ENCODE assay signal across 27 cellular contexts in the genomic region with DNA sequence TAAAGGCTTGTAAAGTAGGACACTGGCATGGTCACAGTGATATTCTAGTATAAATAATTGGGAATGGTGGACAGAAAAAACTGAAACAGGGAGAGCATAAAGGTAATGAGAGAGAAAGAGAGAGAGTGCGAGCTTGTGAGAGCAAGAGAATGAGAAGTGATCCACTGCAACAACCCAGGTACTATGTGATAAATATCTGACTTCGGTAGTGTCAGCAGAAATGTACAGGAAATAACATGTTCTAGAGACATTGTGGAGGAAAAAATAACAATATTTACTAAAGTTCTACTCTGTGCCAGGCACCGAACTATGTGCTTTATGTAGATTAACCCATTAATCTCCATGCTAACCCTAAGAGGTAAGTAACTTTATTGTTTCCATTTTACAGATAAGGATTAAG.
"Had no signal": no experiment of that assay in that cellular context is flagged by ENCODE, and none has a peak within 500 bp of the region (broad histone marks: within the 10 kb centered on the region; RNA-seq: fewer than 3 reads in every experiment).

No MANE protein-coding gene starts in this region.

- H3K36me3 Mint-ChIP-seq: brain, natural killer cell, neural progenitor cell had no signal

- H3K9me3 ChIP-seq: ascending aorta, colonic mucosa, left ventricle myocardium inferior, tibial nerve had no signal

- H3K27ac Mint-ChIP-seq: activated naive CD8-positive, alpha-beta T cell treated with anti-CD3 and anti-CD28 coated beads, Interleukin-2, amount 10 ng/mL, durations not matched to agents 7 days and 5 days; brain; natural killer cell; neural progenitor cell had no signal

- H3K27ac ChIP-seq: ascending aorta, cardiac muscle cell, colonic mucosa, epithelial cell of prostate, left ventricle myocardium inferior, neural progenitor cell, parathyroid adenoma, tibial nerve had no signal

- H3K27me3 ChIP-seq: ascending aorta, cardiac muscle cell, colonic mucosa, neural progenitor cell, tibial nerve had no signal

- FAIRE-seq: endometrium, frontal cortex had no signal

- ATAC-seq: natural killer cell, right cardiac atrium had no signal

- H3K4me1 ChIP-seq: ascending aorta, colonic mucosa, neural progenitor cell, parathyroid adenoma had no signal

- H3K9me3 Mint-ChIP-seq: activated T-cell treated with anti-CD3 and anti-CD28 coated beads, Interleukin-2, amount 50 U/mL, for 4 hours; brain; natural killer cell; neural progenitor cell had no signal

- DNase-seq: activated CD4-positive, alpha-beta T cell treated with anti-CD3 and anti-CD28 coated beads for 48 hours; activated CD4-positive, alpha-beta T cell treated with anti-CD3 and anti-CD28 coated beads, Interleukin-2, amount 50 U/mL, for 48 hours; activated CD8-positive, alpha-beta memory T cell treated with anti-CD3 and anti-CD28 coated beads, Interleukin-2, amount 50 U/mL, for 48 hours; activated naive CD4-positive, alpha-beta T cell; activated naive CD8-positive, alpha-beta T cell treated with anti-CD3 and anti-CD28 coated beads, Interleukin-2, amount 10 ng/mL, durations not matched to agents 7 days and 5 days; activated T-cell treated with anti-CD3 and anti-CD28 coated beads, Interleukin-2, amount 50 U/mL, for 4 hours; cerebellar nuclear complex; colonic mucosa; effector CD8-positive, alpha-beta T cell; hippocampal formation; left ventricle myocardium inferior; mesendoderm; natural killer cell; occipital lobe; right cardiac atrium; stimulated activated CD4-positive, alpha-beta T cell treated with anti-CD3 and anti-CD28 coated beads, Interleukin-2, amount 100 ng/mL, for 48 hours; stimulated activated naive CD4-positive, alpha-beta T cell treated with Interleukin-2 at 50 U/mL for 16 hours had no signal

- H3K36me3 ChIP-seq: ascending aorta, cardiac muscle cell, colonic mucosa, left ventricle myocardium inferior, neural progenitor cell, tibial nerve had no signal

- H3K4me3 ChIP-seq: ascending aorta, cardiac muscle cell, colonic mucosa, left ventricle myocardium inferior, lung, neural progenitor cell, tibial nerve had no signal

- H3K4me1 Mint-ChIP-seq: neural progenitor cell had no signal

- H3K4me3 Mint-ChIP-seq: activated naive CD8-positive, alpha-beta T cell treated with anti-CD3 and anti-CD28 coated beads, Interleukin-2, amount 10 ng/mL, durations not matched to agents 7 days and 5 days; activated T-cell treated with anti-CD3 and anti-CD28 coated beads, Interleukin-2, amount 50 U/mL, for 4 hours; brain; natural killer cell; neural progenitor cell had no signal

- H3K27me3 Mint-ChIP-seq: activated naive CD8-positive, alpha-beta T cell treated with anti-CD3 and anti-CD28 coated beads, Interleukin-2, amount 10 ng/mL, durations not matched to agents 7 days and 5 days; brain had no signal
